In the genomic region with DNA sequence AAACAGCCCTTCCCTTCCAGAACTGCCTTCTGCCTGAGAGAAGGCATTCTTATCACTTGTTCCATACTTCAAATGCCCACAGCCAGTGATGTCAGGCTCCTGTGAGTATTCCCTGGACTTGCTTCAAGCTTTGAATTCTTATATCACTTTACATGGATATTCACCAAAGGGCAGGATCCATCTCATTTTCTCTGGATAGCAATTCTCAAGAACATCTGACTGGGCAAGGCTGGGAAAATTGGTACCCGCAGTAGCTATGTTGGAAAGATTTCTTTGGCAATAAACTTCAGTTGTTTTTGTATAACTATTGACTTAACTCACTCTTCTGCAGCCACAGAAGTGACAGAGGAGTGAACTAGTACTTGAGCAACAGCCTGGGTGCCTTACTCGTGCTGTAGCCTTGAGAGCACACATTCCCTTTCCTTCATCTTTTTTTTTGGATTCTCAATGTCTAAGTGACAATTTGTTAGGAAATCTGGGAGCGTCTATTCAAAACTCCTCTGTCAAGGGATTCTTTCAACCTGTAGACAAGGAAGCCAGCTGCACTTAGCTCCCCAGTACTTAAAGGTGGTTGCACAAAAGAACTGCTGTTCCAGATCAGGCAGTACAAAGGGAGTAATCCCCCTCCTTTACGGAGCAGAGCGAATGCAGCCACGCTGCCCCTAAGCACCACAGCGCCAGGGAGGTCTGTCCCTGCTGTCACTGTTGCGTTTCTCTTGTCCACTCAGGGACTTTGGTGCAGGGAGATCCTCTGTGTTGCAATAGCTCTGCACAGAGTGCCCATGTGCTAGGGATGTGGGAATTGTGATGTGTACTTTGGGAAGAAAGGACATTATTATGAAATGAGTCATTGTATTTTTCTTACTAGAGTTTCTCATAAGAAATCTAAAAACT, we compare ENCODE assay signal across 9 cellular contexts.
DNase-seq lines count a peak whose midpoint lies in the region; ATAC-seq and TF ChIP-seq lines count a peak whose summit lies in the region.
"Had no signal": no experiment of that assay in that cellular context is flagged by ENCODE, and none has a peak within 500 bp of the region (broad histone marks: within the 10 kb centered on the region; RNA-seq: fewer than 3 reads in every experiment).

No MANE protein-coding gene starts in this region.

- H3K9me3 Mint-ChIP-seq in activated CD4-positive, alpha-beta T cell treated with anti-CD3 and anti-CD28 coated beads for 36 hours (ENCODE audit: low read depth) = no peaks in the 10 kb centered on the region
- H3K9me3 Mint-ChIP-seq: naive B cell had no signal

- CTCF ChIA-PET in activated CD4-positive, alpha-beta T cell treated with anti-CD3 and anti-CD28 coated beads for 36 hours (lab: Charles Lee) = interaction anchor here (0.8 kb wide), 1 partner anchor 68 kb away, joined by 7 read pairs; no protein-coding TSS in a partner anchor

- H3K9me3 ChIP-seq in left lung = no peaks in the 10 kb centered on the region
- H3K9me3 ChIP-seq in thyroid gland = no peaks in the 10 kb centered on the region

- POLR2A ChIA-PET in activated CD4-positive, alpha-beta T cell treated with anti-CD3 and anti-CD28 coated beads for 36 hours (lab: Charles Lee) = no interaction called here

- no peak for TF ChIP-seq POLR2A in thyroid gland (IDR thresholded peaks at IDR 0.05)

- H3K27ac Mint-ChIP-seq in activated CD4-positive, alpha-beta T cell treated with anti-CD3 and anti-CD28 coated beads for 36 hours = no peak overlapping the region

- no peaks in the 10 kb centered on the region for H3K27me3 ChIP-seq in left lung
- H3K27me3 ChIP-seq in thyroid gland = no peaks in the 10 kb centered on the region

- H3K4me1 ChIP-seq in left lung (peaks cover 6 to 15% of the 10 kb centered on the region in 2 donors), thyroid gland (peaks cover 3 to 16% of the 10 kb centered on the region in 2 donors)

- peak; percentile 34 for DNase-seq in LoVo (ENCODE audit: low spot score)
- DNase-seq in cardiac fibroblast (ENCODE audit: low read depth in 2 of 2) = peak; percentile 89 to 94
- peak in 1 of 2 donors; percentile 56 for DNase-seq in left lung
- peak; percentile 18 to 34 for DNase-seq in thyroid gland
- no peak for DNase-seq in activated CD4-positive, alpha-beta T cell treated with anti-CD3 and anti-CD28 coated beads for 36 hours
- DNase-seq: naive B cell had no signal

- ATAC-seq in left lung (peak; percentile 90), HG03045 (IDR thresholded peaks at IDR 0.05; ENCODE audit: unreplicated experiment) (no peak), GM18502 (IDR thresholded peaks at IDR 0.05; ENCODE audit: poor library complexity, unreplicated experiment) (no peak), HG03442 (IDR thresholded peaks at IDR 0.05; ENCODE audit: unreplicated experiment) (no peak)
- no peak for ATAC-seq in activated CD4-positive, alpha-beta T cell treated with anti-CD3 and anti-CD28 coated beads for 36 hours

- no peaks in the 10 kb centered on the region for H3K27me3 Mint-ChIP-seq in activated CD4-positive, alpha-beta T cell treated with anti-CD3 and anti-CD28 coated beads for 36 hours
- H3K27me3 Mint-ChIP-seq: naive B cell had no signal

- peak overlapping the region in 1 of 2 donors; percentile 22 for H3K4me3 ChIP-seq in cardiac fibroblast (replicated peaks in 1 of 2; ENCODE audit: low read depth in 2 of 2, low read length in 2 of 2)
- no peak overlapping the region for H3K4me3 ChIP-seq in left lung
- H3K4me3 ChIP-seq in thyroid gland (replicated peaks in 1 of 3) = no peak overlapping the region

- peaks cover 33% of the 10 kb centered on the region for H3K36me3 Mint-ChIP-seq in activated CD4-positive, alpha-beta T cell treated with anti-CD3 and anti-CD28 coated beads for 36 hours (ENCODE audit: low read depth)

- H3K27ac ChIP-seq in left lung (peak overlapping the region; percentile 55 to 67), thyroid gland (peak overlapping the region; percentile 38 to 77 (median 74))

- H3K4me3 Mint-ChIP-seq in activated CD4-positive, alpha-beta T cell treated with anti-CD3 and anti-CD28 coated beads for 36 hours = no peak overlapping the region
- H3K4me3 Mint-ChIP-seq: naive B cell had no signal

- intact Hi-C loops in left lung (cut with DNase I) = no loop called here
- intact Hi-C loops in thyroid gland (cut with DNase I) = no loop called here
- intact Hi-C loops in activated CD4-positive, alpha-beta T cell treated with anti-CD3 and anti-CD28 coated beads for 36 hours (cut with DNase I, micrococcal nuclease) = loop anchor here in 1 of 2 experiments (2.0 kb wide), 1 partner anchor 69 kb away; a partner anchor contains a TSS

- no peaks in the 10 kb centered on the region for H3K36me3 ChIP-seq in left lung
- H3K36me3 ChIP-seq in thyroid gland = no peaks in the 10 kb centered on the region

- peaks cover 9% of the 10 kb centered on the region for H3K4me1 Mint-ChIP-seq in activated CD4-positive, alpha-beta T cell treated with anti-CD3 and anti-CD28 coated beads for 36 hours
- H3K4me1 Mint-ChIP-seq: naive B cell had no signal

- no peak for TF ChIP-seq CTCF in cardiac fibroblast (IDR thresholded peaks at IDR 0.05; ENCODE audit: low read depth, low read length)
- TF ChIP-seq CTCF in left lung (IDR thresholded peaks at IDR 0.05) = no peak
- TF ChIP-seq CTCF in thyroid gland (IDR thresholded peaks at IDR 0.05) = no peak

- WGBS in thyroid gland, 2 donors = 34 to 59% methylated on average over 8 of the region's 8 CpGs
